20 cellular contexts compared by ENCODE assay signal in genomic region chr3:57627976-57628375, GRCh38. TPM values are rescaled to one million over a fixed set of nuclear protein-coding genes. Genes with fewer than 3 reads are reported as not detected.
A peak's percentile ranks its signal among the peaks of the same experiment; 100 is the strongest.
DNase-seq lines count a peak whose midpoint lies in the region; ATAC-seq lines count a peak whose summit lies in the region.
"Had no signal": no experiment of that assay in that cellular context is flagged by ENCODE, and none has a peak within 500 bp of the region (broad histone marks: within the 10 kb centered on the region; RNA-seq: fewer than 3 reads in every experiment).

No MANE protein-coding gene starts in this region.

- H3K9me3 Mint-ChIP-seq in activated T-cell treated with anti-CD3 and anti-CD28 coated beads, Interleukin-2, amount 50 U/mL, for 4 hours = no peaks in the 10 kb centered on the region
- H3K9me3 Mint-ChIP-seq: CD14-positive monocyte; naive B cell; stimulated activated effector memory CD8-positive, alpha-beta T cell treated with anti-CD3 and anti-CD28 coated beads, Interleukin-12 subunit alpha, Interleukin-12 subunit beta, amount 100 ng/mL, for 72 hours had no signal

- no peak for ATAC-seq in activated T-cell treated with anti-CD3 and anti-CD28 coated beads, Interleukin-2, amount 50 U/mL, for 4 hours
- ATAC-seq in GM19328 (IDR thresholded peaks at IDR 0.05; ENCODE audit: unreplicated experiment) = no peak
- ATAC-seq: GM23338; heart left ventricle; stimulated activated effector memory CD8-positive, alpha-beta T cell treated with anti-CD3 and anti-CD28 coated beads, Interleukin-12 subunit alpha, Interleukin-12 subunit beta, amount 100 ng/mL, for 72 hours had no signal

- peak in 8 of 14 donors; percentile 5 to 40 (median 11) for DNase-seq in C1 segment of cervical spinal cord (lab: John Stamatoyannopoulos, UW)
- peak; percentile 37 to 82 for DNase-seq in NCI-H2081 (lab: John Stamatoyannopoulos, UW)
- DNase-seq in astrocyte of the hippocampus (ENCODE audit: low read depth, low spot score) = peak; percentile 78
- DNase-seq in nucleus accumbens (lab: John Stamatoyannopoulos, UW) = peak in 33 of 56 donors; percentile 1 to 62 (median 9)
- no peak for DNase-seq in activated T-cell treated with anti-CD3 and anti-CD28 coated beads, Interleukin-2, amount 50 U/mL, for 4 hours
- no peak for DNase-seq in NK-92 (lab: John Stamatoyannopoulos, UW; ENCODE audit: unreplicated experiment)
- no peak for DNase-seq in NCI-H1092 treated with DMSO at 0.1 percent for 48 hours (lab: John Stamatoyannopoulos, UW)
- DNase-seq: activated effector memory CD4-positive, alpha-beta T cell treated with anti-CD3 and anti-CD28 coated beads, Interleukin-2, amount 50 U/mL, for 16 hours; central memory CD4-positive, alpha-beta T cell; DMS53; effector CD4-positive, alpha-beta T cell; heart left ventricle; Karpas-422; naive B cell; NCI-H2029 treated with DMSO at 0.1 percent for 48 hours; SW 1271 had no signal

- H3K4me3 Mint-ChIP-seq in activated T-cell treated with anti-CD3 and anti-CD28 coated beads, Interleukin-2, amount 50 U/mL, for 4 hours = no peak overlapping the region
- H3K4me3 Mint-ChIP-seq: CD14-positive monocyte; GM23338; naive B cell; stimulated activated effector memory CD8-positive, alpha-beta T cell treated with anti-CD3 and anti-CD28 coated beads, Interleukin-12 subunit alpha, Interleukin-12 subunit beta, amount 100 ng/mL, for 72 hours had no signal

- H3K4me1 Mint-ChIP-seq in activated T-cell treated with anti-CD3 and anti-CD28 coated beads, Interleukin-2, amount 50 U/mL, for 4 hours (ENCODE audit: low read depth) = no peaks in the 10 kb centered on the region
- H3K4me1 Mint-ChIP-seq: CD14-positive monocyte; GM23338; naive B cell; stimulated activated effector memory CD8-positive, alpha-beta T cell treated with anti-CD3 and anti-CD28 coated beads, Interleukin-12 subunit alpha, Interleukin-12 subunit beta, amount 100 ng/mL, for 72 hours had no signal

- peaks cover 27% of the 10 kb centered on the region for H3K36me3 Mint-ChIP-seq in activated T-cell treated with anti-CD3 and anti-CD28 coated beads, Interleukin-2, amount 50 U/mL, for 4 hours (ENCODE audit: insufficient read depth)

- H3K27me3 Mint-ChIP-seq in activated T-cell treated with anti-CD3 and anti-CD28 coated beads, Interleukin-2, amount 50 U/mL, for 4 hours (ENCODE audit: low read depth) = no peaks in the 10 kb centered on the region
- H3K27me3 Mint-ChIP-seq: naive B cell had no signal

RNA-seq across cellular contexts. Expression of gene ARF4, which starts 30.8 kb away (rescaled TPM):
- total RNA-seq in activated T-cell treated with anti-CD3 and anti-CD28 coated beads, Interleukin-2, amount 50 U/mL, for 4 hours = 10 to 100 TPM; 86.6 to 97.7 (median 92.3) TPM

Comparison
In these comparisons a context has a peak if more than half of its experiments do, and no peak if none do; other contexts are left out.
1. DNase-seq: peak in C1 segment of cervical spinal cord (8 of 14), NCI-H2081 (2 of 2), astrocyte of the hippocampus (single experiment) and nucleus accumbens (33 of 56); none in activated T-cell treated with anti-CD3 and anti-CD28 coated beads, Interleukin-2, amount 50 U/mL, for 4 hours (single experiment), NK-92 (single experiment) and NCI-H1092 treated with DMSO at 0.1 percent for 48 hours (single experiment).